Comparison of ENCODE assay signal across 21 cellular contexts in genomic region chr17:16938496-16939270, GRCh38. TPM values are rescaled to one million over a fixed set of nuclear protein-coding genes. Genes with fewer than 3 reads are reported as not detected.
DNase-seq lines count a peak whose midpoint lies in the region; ATAC-seq and TF ChIP-seq lines count a peak whose summit lies in the region.
"Had no signal": no experiment of that assay in that cellular context is flagged by ENCODE, and none has a peak within 500 bp of the region (broad histone marks: within the 10 kb centered on the region; RNA-seq: fewer than 3 reads in every experiment).

No MANE protein-coding gene starts in this region.

- H3K4me2 ChIP-seq in SK-N-SH = no peak overlapping the region

- H3K36me3 Mint-ChIP-seq in activated CD8-positive, alpha-beta memory T cell treated with anti-CD3 and anti-CD28 coated beads, Interleukin-2, amount 10 ng/mL, durations not matched to agents 7 days and 5 days = no peaks in the 10 kb centered on the region
- H3K36me3 Mint-ChIP-seq in endodermal cell (ENCODE audit: low read depth) = no peaks in the 10 kb centered on the region
- H3K36me3 Mint-ChIP-seq in stimulated activated effector memory CD8-positive, alpha-beta T cell treated with anti-CD3 and anti-CD28 coated beads, Interleukin-12 subunit alpha, Interleukin-12 subunit beta, amount 100 ng/mL, for 72 hours = no peaks in the 10 kb centered on the region

- H3K27me3 ChIP-seq in endodermal cell (ENCODE audit: control insufficient read depth, insufficient read depth, low read length, poor library complexity, severe bottlenecking) = no peaks in the 10 kb centered on the region
- no peaks in the 10 kb centered on the region; the same call in 1 of the 2 replicates for H3K27me3 ChIP-seq in SK-N-SH (ENCODE audit: insufficient read depth)
- H3K27me3 ChIP-seq: cardiac muscle cell had no signal

- H3K27ac Mint-ChIP-seq in activated CD8-positive, alpha-beta memory T cell treated with anti-CD3 and anti-CD28 coated beads, Interleukin-2, amount 10 ng/mL, durations not matched to agents 7 days and 5 days = no peak overlapping the region
- peak overlapping the region; percentile 55 for H3K27ac Mint-ChIP-seq in endodermal cell
- peak overlapping the region; percentile 32 for H3K27ac Mint-ChIP-seq in stimulated activated effector memory CD8-positive, alpha-beta T cell treated with anti-CD3 and anti-CD28 coated beads, Interleukin-12 subunit alpha, Interleukin-12 subunit beta, amount 100 ng/mL, for 72 hours
- H3K27ac Mint-ChIP-seq: effector memory CD8-positive, alpha-beta T cell; T-helper 17 cell had no signal

- no peak overlapping the region for H3K9ac ChIP-seq in endodermal cell (ENCODE audit: extremely low read depth, low read length, poor library complexity, severe bottlenecking)
- no peak overlapping the region for H3K9ac ChIP-seq in SK-N-SH

- ATAC-seq in activated CD8-positive, alpha-beta memory T cell treated with anti-CD3 and anti-CD28 coated beads, Interleukin-2, amount 10 ng/mL, durations not matched to agents 7 days and 5 days = no peak
- no peak for ATAC-seq in stimulated activated effector memory CD8-positive, alpha-beta T cell treated with anti-CD3 and anti-CD28 coated beads, Interleukin-12 subunit alpha, Interleukin-12 subunit beta, amount 100 ng/mL, for 72 hours
- ATAC-seq in GM21737 (IDR thresholded peaks at IDR 0.05; ENCODE audit: unreplicated experiment) (no peak), GM18907 (IDR thresholded peaks at IDR 0.05; ENCODE audit: unreplicated experiment) (no peak)
- ATAC-seq: activated CD4-positive, CD25-positive, alpha-beta regulatory T cell treated with anti-CD3 and anti-CD28 coated beads, Interleukin-2, amount 50 U/mL, for 24 hours; effector memory CD8-positive, alpha-beta T cell; psoas muscle; stimulated activated naive CD8-positive, alpha-beta T cell treated with anti-CD3 and anti-CD28 coated beads, Interleukin-15, amount 100 ng/mL, for 72 hours; T-helper 17 cell had no signal

- H3K9me3 ChIP-seq in endodermal cell (ENCODE audit: control insufficient read depth, low read length) (no peaks in the 10 kb centered on the region), SK-N-SH (no peaks in the 10 kb centered on the region)
- H3K9me3 ChIP-seq: psoas muscle had no signal

- H3K27me3 Mint-ChIP-seq in activated CD8-positive, alpha-beta memory T cell treated with anti-CD3 and anti-CD28 coated beads, Interleukin-2, amount 10 ng/mL, durations not matched to agents 7 days and 5 days = peaks cover 5% of the 10 kb centered on the region
- H3K27me3 Mint-ChIP-seq in endodermal cell (ENCODE audit: insufficient read depth) = no peaks in the 10 kb centered on the region

- TF ChIP-seq CTCF in endodermal cell (conservative IDR thresholded peaks at IDR 0.05) (no peak), SK-N-SH (IDR thresholded peaks at IDR 0.05) (no peak)

- POLR2A ChIA-PET in SK-N-SH (lab: Yijun Ruan, JAX) = no interaction called here

- H3K36me3 ChIP-seq in endodermal cell (ENCODE audit: control insufficient read depth, insufficient read depth, low read length) (no peaks in the 10 kb centered on the region), SK-N-SH (replicated peaks in 1 of 2; ENCODE audit: control insufficient read depth in 1 of 2, insufficient read depth in 2 of 2, low read length in 1 of 2) (no peaks in the 10 kb centered on the region)
- H3K36me3 ChIP-seq: cardiac muscle cell had no signal

- no peaks in the 10 kb centered on the region for H3F3A ChIP-seq in SK-N-SH (replicated peaks; ENCODE audit: insufficient read depth)

- CTCF ChIA-PET in activated CD8-positive, alpha-beta memory T cell treated with anti-CD3 and anti-CD28 coated beads, Interleukin-2, amount 10 ng/mL, durations not matched to agents 7 days and 5 days (lab: Charles Lee) = no interaction called here
- CTCF ChIA-PET in SK-N-SH (lab: Yijun Ruan, JAX) = interaction anchor here (1.0 kb wide), 1 partner anchor 25 kb away, joined by 3 read pairs; no protein-coding TSS in a partner anchor

- H3K27ac ChIP-seq in endodermal cell (ENCODE audit: low read depth, low read length) (no peak overlapping the region), SK-N-SH (ENCODE audit: low read depth in 2 of 2, low read length in 1 of 2) (no peak overlapping the region)
- H3K27ac ChIP-seq: cardiac muscle cell, psoas muscle had no signal

- no peak overlapping the region for H3K4me3 Mint-ChIP-seq in activated CD8-positive, alpha-beta memory T cell treated with anti-CD3 and anti-CD28 coated beads, Interleukin-2, amount 10 ng/mL, durations not matched to agents 7 days and 5 days
- peak overlapping the region; percentile 18 for H3K4me3 Mint-ChIP-seq in endodermal cell
- H3K4me3 Mint-ChIP-seq in stimulated activated effector memory CD8-positive, alpha-beta T cell treated with anti-CD3 and anti-CD28 coated beads, Interleukin-12 subunit alpha, Interleukin-12 subunit beta, amount 100 ng/mL, for 72 hours = no peak overlapping the region
- H3K4me3 Mint-ChIP-seq: effector memory CD8-positive, alpha-beta T cell; stimulated activated naive CD8-positive, alpha-beta T cell treated with anti-CD3 and anti-CD28 coated beads, Interleukin-15, amount 100 ng/mL, for 72 hours; T-helper 17 cell had no signal

- H3K9me2 ChIP-seq in SK-N-SH = no peaks in the 10 kb centered on the region

- H3K9me3 Mint-ChIP-seq in activated CD8-positive, alpha-beta memory T cell treated with anti-CD3 and anti-CD28 coated beads, Interleukin-2, amount 10 ng/mL, durations not matched to agents 7 days and 5 days (ENCODE audit: low read depth) = no peaks in the 10 kb centered on the region
- H3K9me3 Mint-ChIP-seq in endodermal cell = no peaks in the 10 kb centered on the region
- H3K9me3 Mint-ChIP-seq in stimulated activated effector memory CD8-positive, alpha-beta T cell treated with anti-CD3 and anti-CD28 coated beads, Interleukin-12 subunit alpha, Interleukin-12 subunit beta, amount 100 ng/mL, for 72 hours = no peaks in the 10 kb centered on the region
- H3K9me3 Mint-ChIP-seq: effector memory CD8-positive, alpha-beta T cell; stimulated activated naive CD8-positive, alpha-beta T cell treated with anti-CD3 and anti-CD28 coated beads, Interleukin-15, amount 100 ng/mL, for 72 hours had no signal

- DNase-seq in activated CD8-positive, alpha-beta memory T cell treated with anti-CD3 and anti-CD28 coated beads, Interleukin-2, amount 50 U/mL, for 48 hours = peak; percentile 28
- DNase-seq in activated CD8-positive, alpha-beta memory T cell treated with anti-CD3 and anti-CD28 coated beads, Interleukin-2, amount 10 ng/mL, durations not matched to agents 7 days and 5 days = no peak
- peak; percentile 39 for DNase-seq in Jurkat, Clone E6-1 (ENCODE audit: low read depth, low spot score)
- DNase-seq in endodermal cell (peak; percentile 62), SK-N-SH (no peak)
- DNase-seq in stimulated activated effector memory CD8-positive, alpha-beta T cell treated with anti-CD3 and anti-CD28 coated beads, Interleukin-12 subunit alpha, Interleukin-12 subunit beta, amount 100 ng/mL, for 72 hours (ENCODE audit: low spot score in 2 of 2) = no peak
- DNase-seq: ACHN; effector memory CD8-positive, alpha-beta T cell; hippocampal formation; KBM-7; NCI-H1105; NCI-H226; psoas muscle; Right ventricle myocardium superior; T-helper 17 cell had no signal

- H3K4me1 ChIP-seq in endodermal cell (ENCODE audit: control insufficient read depth, insufficient read depth, low read length) (peaks cover 19% of the 10 kb centered on the region), SK-N-SH (ENCODE audit: control insufficient read depth in 1 of 2, insufficient read depth in 2 of 2, low read depth in 1 of 2, low read length in 1 of 2) (no peaks in the 10 kb centered on the region; a peak in 1 of 4 replicates)
- H3K4me1 ChIP-seq: psoas muscle had no signal

- H2AFZ ChIP-seq in SK-N-SH (ENCODE audit: low read depth) = no peak overlapping the region

- no peak overlapping the region for H3K4me3 ChIP-seq in Jurkat, Clone E6-1 (ENCODE audit: low read length)
- H3K4me3 ChIP-seq in endodermal cell (ENCODE audit: low read length) (no peak overlapping the region), SK-N-SH (ENCODE audit: low read depth in 2 of 2, low read length in 1 of 2) (no peak overlapping the region)
- H3K4me3 ChIP-seq: cardiac muscle cell, psoas muscle had no signal

- H3K79me2 ChIP-seq in SK-N-SH (ENCODE audit: insufficient read depth) = no peaks in the 10 kb centered on the region

- no peak for TF ChIP-seq EP300 in SK-N-SH (IDR thresholded peaks at IDR 0.05; ENCODE audit: borderline replicate concordance in 1 of 2, low read depth in 1 of 2, low read length in 1 of 2)

- WGBS in endodermal cell (ENCODE audit: insufficient coverage in 1 of 2, insufficient read length in 1 of 2), 2 experiments = 44 to 86% methylated on average over 3 to 13 of the region's 13 CpGs
- WGBS in SK-N-SH (ENCODE audit: low lambda C conversion rate) = 46% methylated on average over 13 of the region's 13 CpGs

- H3K4me1 Mint-ChIP-seq in activated CD8-positive, alpha-beta memory T cell treated with anti-CD3 and anti-CD28 coated beads, Interleukin-2, amount 10 ng/mL, durations not matched to agents 7 days and 5 days = no peaks in the 10 kb centered on the region
- H3K4me1 Mint-ChIP-seq in endodermal cell = peaks cover 43% of the 10 kb centered on the region
- peaks cover 6% of the 10 kb centered on the region for H3K4me1 Mint-ChIP-seq in stimulated activated effector memory CD8-positive, alpha-beta T cell treated with anti-CD3 and anti-CD28 coated beads, Interleukin-12 subunit alpha, Interleukin-12 subunit beta, amount 100 ng/mL, for 72 hours
- H3K4me1 Mint-ChIP-seq: stimulated activated naive CD8-positive, alpha-beta T cell treated with anti-CD3 and anti-CD28 coated beads, Interleukin-15, amount 100 ng/mL, for 72 hours had no signal

- no peak for TF ChIP-seq RAD21 in SK-N-SH (IDR thresholded peaks at IDR 0.05; ENCODE audit: low read length)

- H4K20me1 ChIP-seq in SK-N-SH (ENCODE audit: insufficient read depth) = no peaks in the 10 kb centered on the region

RNA-seq across cellular contexts. Expression of gene TNFRSF13B, which starts 33.2 kb away (rescaled TPM):
- total RNA-seq in activated CD8-positive, alpha-beta memory T cell treated with anti-CD3 and anti-CD28 coated beads, Interleukin-2, amount 10 ng/mL, durations not matched to agents 7 days and 5 days = not detected
- polyA plus RNA-seq in Jurkat, Clone E6-1 (2012; ENCODE audit: insufficient read depth, insufficient read length) = not detected
- 1 to 10 TPM in 1 of 2 donors, under 1 TPM in 1; 0.97 to 1.6 TPM for total RNA-seq in endodermal cell
- 0.21 TPM for polyA plus RNA-seq in endodermal cell (2013, experiment 1 of 2)
- 0.33 TPM for polyA plus RNA-seq in endodermal cell (2013, experiment 2 of 2)
- polyA plus RNA-seq in SK-N-SH (2012; rRNA removed) = not detected in 2 replicates
- not detected in 2 replicates for polyA plus RNA-seq in SK-N-SH (2012; cell fraction: cytosol; rRNA removed)
- polyA plus RNA-seq in SK-N-SH (2012; cell fraction: nucleus; rRNA removed) = not detected in 2 replicates
- total RNA-seq: cardiac muscle cell, Daoy, psoas muscle, Right ventricle myocardium superior had no signal
- polyA plus RNA-seq: cardiac muscle cell, psoas muscle had no signal

Comparison
In these comparisons a context has a peak if more than half of its experiments do, and no peak if none do; other contexts are left out.
1. DNase-seq: peak in activated CD8-positive, alpha-beta memory T cell treated with anti-CD3 and anti-CD28 coated beads, Interleukin-2, amount 50 U/mL, for 48 hours (single experiment), Jurkat, Clone E6-1 (single experiment) and endodermal cell (single experiment); none in activated CD8-positive, alpha-beta memory T cell treated with anti-CD3 and anti-CD28 coated beads, Interleukin-2, amount 10 ng/mL, durations not matched to agents 7 days and 5 days (single experiment), stimulated activated effector memory CD8-positive, alpha-beta T cell treated with anti-CD3 and anti-CD28 coated beads, Interleukin-12 subunit alpha, Interleukin-12 subunit beta, amount 100 ng/mL, for 72 hours (0 of 2) and SK-N-SH (single experiment).